In genomic region chr17:752002-752619, GRCh38 we compare ENCODE assay signal across 8 cellular contexts.
DNase-seq lines count a peak whose midpoint lies in the region; ATAC-seq and TF ChIP-seq lines count a peak whose summit lies in the region.

TSS of gene GEMIN4 (minus strand) at chr17:752264. CDS start at chr17:752142, 122 bp downstream.

- TF ChIP-seq POLR2A in GM18505 (IDR thresholded peaks at IDR 0.05; ENCODE audit: borderline replicate concordance, extremely low read depth, insufficient read depth, insufficient read length): peak; percentile 76

- H3K27ac ChIP-seq in 22Rv1 (peak within 1 kb of the TSS; percentile 79), brain microvascular endothelial cell (peak within 1 kb of the TSS; percentile 74)

- in situ Hi-C loops in brain microvascular endothelial cell (cut with HindIII; ENCODE audit: low pct_ligation_motif_present, low sequenced_read_pairs): no loop called here

- peak within 1 kb of the TSS; percentile 71 for H3K4me3 ChIP-seq in brain microvascular endothelial cell (ENCODE audit: low read depth, low read length)
- peak within 1 kb of the TSS; percentile 91 for H3K4me3 ChIP-seq in iPS-11a (ENCODE audit: low read depth, low read length)
- peak within 1 kb of the TSS; percentile 80 for H3K4me3 ChIP-seq in skeletal muscle cell (ENCODE audit: low read depth, low read length)

- H3K27me3 ChIP-seq in brain microvascular endothelial cell (replicated peaks): no peaks in the 10 kb centered on the region

- peak; percentile 76 for ATAC-seq in GM18505 (IDR thresholded peaks at IDR 0.05; ENCODE audit: unreplicated experiment)
- peak; percentile 86 for ATAC-seq in HG02970 (IDR thresholded peaks at IDR 0.05; ENCODE audit: low FRiP score, unreplicated experiment)

- H3K36me3 ChIP-seq in brain microvascular endothelial cell (replicated peaks): peaks cover 13% of the 10 kb centered on the region

- TF ChIP-seq CTCF in 22Rv1 (IDR thresholded peaks at IDR 0.05) (peak; percentile 92), brain microvascular endothelial cell (IDR thresholded peaks at IDR 0.05; ENCODE audit: low read depth, low read length, missing control alignments) (peak; percentile 82)

- DNase-seq in NCI-H2081 (lab: John Stamatoyannopoulos, UW) (peak; percentile 85), UCSD-AML1 (lab: John Stamatoyannopoulos, UW; ENCODE audit: unreplicated experiment) (peak; percentile 96), brain microvascular endothelial cell (peak; percentile 77), skeletal muscle cell (ENCODE audit: low read depth) (peak; percentile 47)

Comparison
In these comparisons a context has a peak if more than half of its experiments do, and no peak if none do; other contexts are left out.
1. Peak in every context shown above with its lines: DNase-seq, ATAC-seq, H3K4me3 ChIP-seq and H3K27ac ChIP-seq.